In the genomic region with DNA sequence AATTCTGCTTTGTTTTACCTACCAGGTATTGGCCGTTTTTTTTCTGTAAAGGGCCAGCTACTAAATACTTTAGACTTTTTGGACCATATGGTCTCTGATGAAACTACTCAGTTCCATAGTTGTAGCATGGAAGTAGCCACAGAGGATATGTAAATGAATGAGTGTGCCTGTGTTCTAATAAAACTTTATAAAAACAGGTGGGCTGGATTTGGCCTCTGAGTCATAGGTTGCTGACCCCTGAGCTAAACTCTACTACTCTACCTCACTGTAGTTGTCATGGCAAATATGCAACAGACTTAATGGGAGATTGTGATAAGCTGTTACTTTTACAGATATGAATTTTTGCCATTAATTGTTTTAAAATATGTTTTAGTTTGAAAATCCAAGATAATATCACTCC, we compare ENCODE assay signal across 2 cellular contexts.
TF ChIP-seq lines count a peak whose summit lies in the region.

No MANE protein-coding gene starts in this region.

TF ChIP-seq in HepG2, 621 proteins besides CTCF, POLR2A, EP300 and RAD21:
- TF ChIP-seq, protein P1, sequence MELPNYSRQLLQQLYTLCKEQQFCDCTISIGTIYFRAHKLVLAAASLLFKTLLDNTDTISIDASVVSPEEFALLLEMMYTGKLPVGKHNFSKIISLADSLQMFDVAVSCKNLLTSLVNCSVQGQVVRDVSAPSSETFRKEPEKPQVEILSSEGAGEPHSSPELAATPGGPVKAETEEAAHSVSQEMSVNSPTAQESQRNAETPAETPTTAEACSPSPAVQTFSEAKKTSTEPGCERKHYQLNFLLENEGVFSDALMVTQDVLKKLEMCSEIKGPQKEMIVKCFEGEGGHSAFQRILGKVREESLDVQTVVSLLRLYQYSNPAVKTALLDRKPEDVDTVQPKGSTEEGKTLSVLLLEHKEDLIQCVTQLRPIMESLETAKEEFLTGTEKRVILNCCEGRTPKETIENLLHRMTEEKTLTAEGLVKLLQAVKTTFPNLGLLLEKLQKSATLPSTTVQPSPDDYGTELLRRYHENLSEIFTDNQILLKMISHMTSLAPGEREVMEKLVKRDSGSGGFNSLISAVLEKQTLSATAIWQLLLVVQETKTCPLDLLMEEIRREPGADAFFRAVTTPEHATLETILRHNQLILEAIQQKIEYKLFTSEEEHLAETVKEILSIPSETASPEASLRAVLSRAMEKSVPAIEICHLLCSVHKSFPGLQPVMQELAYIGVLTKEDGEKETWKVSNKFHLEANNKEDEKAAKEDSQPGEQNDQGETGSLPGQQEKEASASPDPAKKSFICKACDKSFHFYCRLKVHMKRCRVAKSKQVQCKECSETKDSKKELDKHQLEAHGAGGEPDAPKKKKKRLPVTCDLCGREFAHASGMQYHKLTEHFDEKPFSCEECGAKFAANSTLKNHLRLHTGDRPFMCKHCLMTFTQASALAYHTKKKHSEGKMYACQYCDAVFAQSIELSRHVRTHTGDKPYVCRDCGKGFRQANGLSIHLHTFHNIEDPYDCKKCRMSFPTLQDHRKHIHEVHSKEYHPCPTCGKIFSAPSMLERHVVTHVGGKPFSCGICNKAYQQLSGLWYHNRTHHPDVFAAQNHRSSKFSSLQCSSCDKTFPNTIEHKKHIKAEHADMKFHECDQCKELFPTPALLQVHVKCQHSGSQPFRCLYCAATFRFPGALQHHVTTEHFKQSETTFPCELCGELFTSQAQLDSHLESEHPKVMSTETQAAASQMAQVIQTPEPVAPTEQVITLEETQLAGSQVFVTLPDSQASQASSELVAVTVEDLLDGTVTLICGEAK (IDR thresholded peaks at IDR 0.05), result 0 out of 2 replicates have a peak, but pooled peaks have one; percentile 21
- TF ChIP-seq, protein P1 (CRISPR knock-in tag; IDR thresholded peaks at IDR 0.05), result no peak; the same call in 1 of the 2 replicates
- TF ChIP-seq ZNF546 (CRISPR knock-in tag; conservative IDR thresholded peaks at IDR 0.05) (no peak), NR3C1 (CRISPR knock-in tag; IDR thresholded peaks at IDR 0.05) (no peak), NR2F2 (IDR thresholded peaks at IDR 0.05; ENCODE audit: borderline replicate concordance, low read depth) (no peak)

TF ChIP-seq in K562, 482 proteins besides CTCF, POLR2A, EP300 and RAD21:
- TF ChIP-seq, protein P1 (IDR thresholded peaks at IDR 0.05), result peak; percentile 84
- TF ChIP-seq, protein P1 (CRISPR knock-in tag; IDR thresholded peaks at IDR 0.05), result peak; percentile 36; the same call in 1 of the 2 replicates
- TF ChIP-seq ZFP30 (CRISPR knock-in tag; IDR thresholded peaks at IDR 0.05; ENCODE audit: borderline replicate concordance), result no peak
